ENCODE assay signal across 1 cellular context in genomic region chr14:33454022-33454645, GRCh38.
TF ChIP-seq lines count a peak whose summit lies in the region.

No MANE protein-coding gene starts in this region.

TF ChIP-seq in endothelial cell of umbilical vein, 7 proteins besides CTCF, POLR2A, EP300 and RAD21 (continued from another document):
- TF ChIP-seq, protein P1, sequence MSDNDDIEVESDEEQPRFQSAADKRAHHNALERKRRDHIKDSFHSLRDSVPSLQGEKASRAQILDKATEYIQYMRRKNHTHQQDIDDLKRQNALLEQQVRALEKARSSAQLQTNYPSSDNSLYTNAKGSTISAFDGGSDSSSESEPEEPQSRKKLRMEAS (IDR thresholded peaks at IDR 0.05; ENCODE audit: insufficient read depth, insufficient read length) = no peak
- TF ChIP-seq JUN (IDR thresholded peaks at IDR 0.05; ENCODE audit: borderline replicate concordance, insufficient read depth, insufficient read length, low read depth) (no peak), POLR2AphosphoS5 (IDR thresholded peaks at IDR 0.05; ENCODE audit: insufficient read depth, low read depth, low read length) (no peak)
TF ChIP-seq in endothelial cell of umbilical vein: peak in this region for 0.
